Comparison of ENCODE assay signal across 8 cellular contexts in the genomic region with DNA sequence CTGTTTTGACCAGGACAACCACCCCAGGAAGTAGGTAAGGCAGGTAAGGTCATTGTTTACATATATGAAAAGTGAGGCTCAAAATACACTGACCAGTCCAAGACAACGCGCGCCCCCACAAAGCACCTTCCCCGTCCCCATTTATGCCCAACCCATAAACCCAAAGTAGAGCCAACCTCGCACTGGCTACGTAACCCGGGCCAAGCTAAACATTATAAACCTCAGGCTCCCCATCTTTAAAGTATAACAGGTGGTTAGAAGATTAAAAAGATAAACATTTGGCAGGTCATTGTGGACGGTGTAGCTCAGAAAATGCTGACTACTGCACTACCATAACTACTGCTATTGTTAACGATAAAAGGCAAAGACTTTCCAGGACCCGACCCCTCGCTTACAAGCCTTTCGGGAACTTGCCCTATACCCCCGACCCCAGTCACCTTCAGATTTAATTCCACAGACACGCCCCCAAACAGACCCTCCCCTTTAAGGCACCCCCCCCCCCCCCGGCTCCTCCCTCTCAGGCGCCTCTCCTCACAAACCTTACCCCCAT. TPM values are rescaled to one million over a fixed set of nuclear protein-coding genes. Genes with fewer than 3 reads are reported as not detected.
DNase-seq lines count a peak whose midpoint lies in the region; TF ChIP-seq lines count a peak whose summit lies in the region.

No MANE protein-coding gene starts in this region.

- no peak for DNase-seq in activated naive CD4-positive, alpha-beta T cell treated with anti-CD3 and anti-CD28 coated beads for 36 hours
- DNase-seq in activated naive CD4-positive, alpha-beta T cell (lab: John Stamatoyannopoulos, UW): no peak
- DNase-seq in SW480 (ENCODE audit: low spot score): peak; percentile 48
- no peak for DNase-seq in esophagus muscularis mucosa (ENCODE audit: extremely low spot score)
- no peak for DNase-seq in NCI-H526 treated with DMSO at 0.1 percent for 48 hours (lab: John Stamatoyannopoulos, UW)
- no peak for DNase-seq in activated CD4-positive, CD25-positive, alpha-beta regulatory T cell (lab: John Stamatoyannopoulos, UW)
- no peak for DNase-seq in H4 (ENCODE audit: low spot score)

- H3K36me3 Mint-ChIP-seq in activated naive CD4-positive, alpha-beta T cell treated with anti-CD3 and anti-CD28 coated beads for 36 hours (ENCODE audit: low read depth): peaks cover 6% of the 10 kb centered on the region

- H3K4me3 ChIP-seq in esophagus muscularis mucosa: peak overlapping the region; percentile 69 to 80 (median 78)
- peak overlapping the region; percentile 92 for H3K4me3 ChIP-seq in neuron (ENCODE audit: low read length)

- intact Hi-C loops in activated naive CD4-positive, alpha-beta T cell treated with anti-CD3 and anti-CD28 coated beads for 36 hours (cut with micrococcal nuclease): loop anchor here (1.0 to 10.0 kb wide), 11 partner anchors 8 to 1063 kb away; a partner anchor contains a TSS
- intact Hi-C loops in esophagus muscularis mucosa (cut with DNase I): loop anchor here (2.0 kb wide), 1 partner anchor 41 kb away; no protein-coding TSS in a partner anchor

- peak overlapping the region; percentile 42 for H2AFZ ChIP-seq in neuron (ENCODE audit: low read depth, low read length)

- CTCF ChIA-PET in activated naive CD4-positive, alpha-beta T cell treated with anti-CD3 and anti-CD28 coated beads for 36 hours (lab: Charles Lee): interaction anchor here (0.6 to 1.9 kb wide), 3 partner anchors 13 to 55 kb away, joined by 3 to 10 read pairs (median 3); no protein-coding TSS in a partner anchor

- H3K27me3 ChIP-seq in esophagus muscularis mucosa (no peaks in the 10 kb centered on the region), neuron (ENCODE audit: insufficient read depth, low read length) (no peaks in the 10 kb centered on the region)

- peak overlapping the region; percentile 88 for H3K4me3 Mint-ChIP-seq in activated naive CD4-positive, alpha-beta T cell treated with anti-CD3 and anti-CD28 coated beads for 36 hours

- 7% methylated on average over 16 of the region's 16 CpGs for WGBS in esophagus muscularis mucosa

- peaks cover 19 to 47% (median 36%) of the 10 kb centered on the region in 4 donors for H3K4me1 ChIP-seq in esophagus muscularis mucosa
- peaks cover 17% of the 10 kb centered on the region for H3K4me1 ChIP-seq in neuron (ENCODE audit: insufficient read depth, low read length)

- H3K9me3 ChIP-seq in esophagus muscularis mucosa (no peaks in the 10 kb centered on the region), neuron (ENCODE audit: low read length) (no peaks in the 10 kb centered on the region)

- no peak for TF ChIP-seq EP300 in esophagus muscularis mucosa (IDR thresholded peaks at IDR 0.05)

- no peaks in the 10 kb centered on the region for H3K9me3 Mint-ChIP-seq in activated naive CD4-positive, alpha-beta T cell treated with anti-CD3 and anti-CD28 coated beads for 36 hours

- H3K27me3 Mint-ChIP-seq in activated naive CD4-positive, alpha-beta T cell treated with anti-CD3 and anti-CD28 coated beads for 36 hours (ENCODE audit: low read depth): no peaks in the 10 kb centered on the region

- TF ChIP-seq POLR2A in esophagus muscularis mucosa (IDR thresholded peaks at IDR 0.05; ENCODE audit: low read depth): no peak

- peak overlapping the region; percentile 90 for H3K27ac Mint-ChIP-seq in activated naive CD4-positive, alpha-beta T cell treated with anti-CD3 and anti-CD28 coated beads for 36 hours

- H3K36me3 ChIP-seq in esophagus muscularis mucosa (no peaks in the 10 kb centered on the region), neuron (ENCODE audit: insufficient read depth, low read length) (no peaks in the 10 kb centered on the region)

- TF ChIP-seq CTCF in esophagus muscularis mucosa (IDR thresholded peaks at IDR 0.05): no peak

- peaks cover 37% of the 10 kb centered on the region for H3K4me1 Mint-ChIP-seq in activated naive CD4-positive, alpha-beta T cell treated with anti-CD3 and anti-CD28 coated beads for 36 hours (ENCODE audit: low read depth)

- peak overlapping the region; percentile 90 to 95 (median 93) for H3K27ac ChIP-seq in esophagus muscularis mucosa (replicated peaks in 1 of 4)

RNA-seq across cellular contexts. Expression of a gene that starts 0.5 kb away (rescaled TPM):
- 100 to 1,000 TPM; 189 to 194 TPM for total RNA-seq in activated naive CD4-positive, alpha-beta T cell treated with anti-CD3 and anti-CD28 coated beads for 36 hours
- total RNA-seq in esophagus muscularis mucosa: 100 to 1,000 TPM; 214 to 328 (median 272) TPM
- 67.5 and 71.5 TPM in 2 replicates for total RNA-seq in H4 (2014; rRNA removed; shearing (Covaris generic))

RNA-seq across cellular contexts. Expression of a gene that starts 0.8 kb away (rescaled TPM):
- total RNA-seq in activated naive CD4-positive, alpha-beta T cell treated with anti-CD3 and anti-CD28 coated beads for 36 hours: 1 to 10 TPM; 6.8 to 8.3 TPM
- total RNA-seq in esophagus muscularis mucosa: 10 to 100 TPM in 1 of 4 donors, 1 to 10 TPM in 3; 9.1 to 10.0 (median 9.2) TPM
- 3.9 and 9.3 TPM in 2 replicates for total RNA-seq in H4 (2014; rRNA removed; shearing (Covaris generic))

RNA-seq across cellular contexts. Expression of a gene that starts 23.2 kb away (rescaled TPM):
- total RNA-seq in activated naive CD4-positive, alpha-beta T cell treated with anti-CD3 and anti-CD28 coated beads for 36 hours: 10 to 100 TPM; 39.1 to 41.8 TPM
- 100 to 1,000 TPM in 2 of 4 donors, 10 to 100 TPM in 2; 86.8 to 103 (median 98.0) TPM for total RNA-seq in esophagus muscularis mucosa
- total RNA-seq in H4 (2014; rRNA removed; shearing (Covaris generic)): 94.0 and 110 TPM in 2 replicates

RNA-seq across cellular contexts. Expression of a gene that starts 25.9 kb away (rescaled TPM):
- not detected for total RNA-seq in activated naive CD4-positive, alpha-beta T cell treated with anti-CD3 and anti-CD28 coated beads for 36 hours
- total RNA-seq in esophagus muscularis mucosa: not detected
- total RNA-seq in H4 (2014; rRNA removed; shearing (Covaris generic)): not detected in 2 replicates

RNA-seq across cellular contexts. Expression of a gene that starts 32.6 kb away (rescaled TPM):
- 10 to 100 TPM; 69.1 to 70.3 TPM for total RNA-seq in activated naive CD4-positive, alpha-beta T cell treated with anti-CD3 and anti-CD28 coated beads for 36 hours
- total RNA-seq in esophagus muscularis mucosa: 10 to 100 TPM; 43.5 to 58.1 (median 48.1) TPM
- 70.4 and 74.9 TPM in 2 replicates for total RNA-seq in H4 (2014; rRNA removed; shearing (Covaris generic))
